Comparison of ENCODE assay signal across 20 cellular contexts in the genomic region with DNA sequence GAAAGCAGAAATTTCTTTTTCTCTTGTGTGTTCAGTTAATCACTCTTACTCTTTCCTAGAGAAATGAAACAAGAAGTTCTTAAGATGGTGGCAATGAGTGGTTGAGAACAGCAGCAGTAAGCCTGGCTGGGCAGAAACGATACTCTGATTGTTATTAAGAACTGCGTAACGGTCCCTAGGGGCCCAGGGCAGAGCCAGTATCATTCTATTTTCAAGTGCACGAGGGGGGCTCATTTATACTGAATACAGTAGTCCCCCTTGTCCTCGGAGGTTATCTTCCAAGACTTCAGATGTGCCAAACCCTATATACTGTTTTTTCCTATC.
DNase-seq lines count a peak whose midpoint lies in the region; ATAC-seq, FAIRE-seq and TF ChIP-seq lines count a peak whose summit lies in the region.
"Had no signal": no experiment of that assay in that cellular context is flagged by ENCODE, and none has a peak within 500 bp of the region (broad histone marks: within the 10 kb centered on the region; RNA-seq: fewer than 3 reads in every experiment).

No MANE protein-coding gene starts in this region.

- H3K9me3 Mint-ChIP-seq in activated naive CD4-positive, alpha-beta T cell treated with anti-CD3 and anti-CD28 coated beads for 36 hours = no peaks in the 10 kb centered on the region
- H3K9me3 Mint-ChIP-seq: activated B cell treated with CpG ODN at 0.5 μM for 24 hours; activated naive CD8-positive, alpha-beta T cell treated with anti-CD3 and anti-CD28 coated beads for 36 hours; T-helper 2 cell treated with Interferon-gamma antibody and Interleukin-4, amounts not matched to agents 5 μg/mL and 100 μg/mL, for 36 hours had no signal

- H3K79me2 ChIP-seq in GM12878 (ENCODE audit: control insufficient read depth, insufficient read depth, low read length) = no peaks in the 10 kb centered on the region

- peaks cover 0 to 12% (median 0%) of the 10 kb centered on the region in 11 experiments; a peak in 2 of 22 replicates for H3K9me3 ChIP-seq in BLaER1 treated with 17β-estradiol and CSF1 and Interleukin-3, amounts not matched to agents 10 nM and 100 nM (replicated peaks in 1 of 11)
- H3K9me3 ChIP-seq in GM12878 (replicated peaks; ENCODE audit: control insufficient read depth, insufficient read depth, low read length) = no peaks in the 10 kb centered on the region
- H3K9me3 ChIP-seq: heart right ventricle, mucosa of descending colon, Peyer's patch had no signal

- TF ChIP-seq EP300 in GM12878 (IDR thresholded peaks at IDR 0.05; ENCODE audit: borderline replicate concordance in 1 of 2, control insufficient read depth in 1 of 2, low read depth in 2 of 2, low read length in 2 of 2) = no peak

- TF ChIP-seq POLR2A in GM12878 (IDR thresholded peaks at IDR 0.05; ENCODE audit: low read depth, low read length) = no peak

- H3K9ac ChIP-seq in BLaER1 treated with 17β-estradiol and CSF1 and Interleukin-3, amounts not matched to agents 10 nM and 100 nM = no peak overlapping the region
- no peak overlapping the region for H3K9ac ChIP-seq in GM12878 (ENCODE audit: control insufficient read depth, insufficient read depth, low read length)

- no peaks in the 10 kb centered on the region for H3K27me3 Mint-ChIP-seq in activated naive CD4-positive, alpha-beta T cell treated with anti-CD3 and anti-CD28 coated beads for 36 hours (ENCODE audit: low read depth)
- H3K27me3 Mint-ChIP-seq: activated B cell treated with CpG ODN at 0.5 μM for 24 hours; activated naive CD8-positive, alpha-beta T cell treated with anti-CD3 and anti-CD28 coated beads for 36 hours had no signal

- TF ChIP-seq CTCF in GM12878 (IDR thresholded peaks at IDR 0.05 in 2 of 3, conservative IDR thresholded peaks at IDR 0.05 in 1 of 3; ENCODE audit: control insufficient read depth in 2 of 3, extremely low read depth in 1 of 3, insufficient read depth in 1 of 3, low read depth in 3 of 3, low read length in 3 of 3) = no peak

- ATAC-seq in GM19351 (IDR thresholded peaks at IDR 0.05; ENCODE audit: unreplicated experiment) (peak; percentile 85), HG03175 (IDR thresholded peaks at IDR 0.05; ENCODE audit: unreplicated experiment) (peak; percentile 79), GM12878 (peak; percentile 87)
- ATAC-seq: heart right ventricle, mucosa of descending colon had no signal

- peaks cover 27 to 89% (median 34%) of the 10 kb centered on the region in 10 experiments for H3K4me1 ChIP-seq in BLaER1 treated with 17β-estradiol and CSF1 and Interleukin-3, amounts not matched to agents 10 nM and 100 nM
- no peaks in the 10 kb centered on the region; the same call in 1 of the 2 replicates for H3K4me1 ChIP-seq in GM12878 (ENCODE audit: control insufficient read depth, insufficient read depth, low read length)

- intact Hi-C loops in GM12878 (cut with micrococcal nuclease; ENCODE audit: unreplicated experiment) = no loop called here
- intact Hi-C loops in activated naive CD4-positive, alpha-beta T cell treated with anti-CD3 and anti-CD28 coated beads for 36 hours (cut with micrococcal nuclease) = no loop called here

- SMC1A ChIA-PET in GM12878 (lab: Charles Lee; ENCODE audit: uncharacterized antibody, unreplicated experiment) = no interaction called here

- H3K27ac ChIP-seq in BLaER1 treated with 17β-estradiol and CSF1 and Interleukin-3, amounts not matched to agents 10 nM and 100 nM = peak overlapping the region in 4 of 11 experiments; percentile 40 to 62 (median 50); a peak in 6 of 22 replicates
- no peak overlapping the region for H3K27ac ChIP-seq in GM12878 (ENCODE audit: control insufficient read depth, insufficient read depth)
- H3K27ac ChIP-seq: heart right ventricle, Peyer's patch had no signal

- H3K4me2 ChIP-seq in BLaER1 treated with 17β-estradiol and CSF1 and Interleukin-3, amounts not matched to agents 10 nM and 100 nM = peak overlapping the region; percentile 4 to 82 (median 41); a peak in 21 of 22 replicates
- H3K4me2 ChIP-seq in GM12878 (ENCODE audit: control insufficient read depth, insufficient read depth) = no peak overlapping the region
- H3K4me2 ChIP-seq: smooth muscle cell had no signal

- H3K27me3 ChIP-seq in BLaER1 treated with 17β-estradiol and CSF1 and Interleukin-3, amounts not matched to agents 10 nM and 100 nM = no peaks in the 10 kb centered on the region
- H3K27me3 ChIP-seq in GM12878 (replicated peaks in 1 of 2; ENCODE audit: control insufficient read depth in 2 of 2, insufficient read depth in 2 of 2, low read length in 1 of 2) = no peaks in the 10 kb centered on the region; a peak in 1 of 4 replicates
- H3K27me3 ChIP-seq: heart right ventricle, Peyer's patch had no signal

- no peaks in the 10 kb centered on the region for H3K4me1 Mint-ChIP-seq in activated naive CD4-positive, alpha-beta T cell treated with anti-CD3 and anti-CD28 coated beads for 36 hours (ENCODE audit: low read depth)
- H3K4me1 Mint-ChIP-seq: activated naive CD8-positive, alpha-beta T cell treated with anti-CD3 and anti-CD28 coated beads for 36 hours; CD4-positive, CD25-positive, alpha-beta regulatory T cell had no signal

- no peak overlapping the region for H3K27ac Mint-ChIP-seq in activated naive CD4-positive, alpha-beta T cell treated with anti-CD3 and anti-CD28 coated beads for 36 hours
- H3K27ac Mint-ChIP-seq: activated B cell treated with CpG ODN at 0.5 μM for 24 hours; activated naive CD8-positive, alpha-beta T cell treated with anti-CD3 and anti-CD28 coated beads for 36 hours; T-helper 2 cell treated with Interferon-gamma antibody and Interleukin-4, amounts not matched to agents 5 μg/mL and 100 μg/mL, for 36 hours had no signal

- RAD21 ChIA-PET in GM12878 (lab: Charles Lee; ENCODE audit: unreplicated experiment) = no interaction called here

- H3K36me3 ChIP-seq in BLaER1 treated with 17β-estradiol and CSF1 and Interleukin-3, amounts not matched to agents 10 nM and 100 nM = peaks cover 0 to 50% (median 0%) of the 10 kb centered on the region in 11 experiments; a peak in 7 of 22 replicates
- no peaks in the 10 kb centered on the region for H3K36me3 ChIP-seq in GM12878 (ENCODE audit: control insufficient read depth in 2 of 2, insufficient read depth in 2 of 2, low read length in 1 of 2)
- H3K36me3 ChIP-seq: heart right ventricle, Peyer's patch had no signal

- POLR2A ChIA-PET in GM12878 (lab: Charles Lee) = no interaction called here

- H2AFZ ChIP-seq in GM12878 (ENCODE audit: control insufficient read depth, low read depth, low read length) = 0 out of 2 replicates have a peak overlapping the region, but pooled peaks have one; percentile 23

- CTCF ChIA-PET in GM12878 (lab: Yijun Ruan, JAX) = no interaction called here
- CTCF ChIA-PET in activated naive CD4-positive, alpha-beta T cell treated with anti-CD3 and anti-CD28 coated beads for 36 hours (lab: Charles Lee) = no interaction called here

- H3K36me3 Mint-ChIP-seq in activated naive CD4-positive, alpha-beta T cell treated with anti-CD3 and anti-CD28 coated beads for 36 hours (ENCODE audit: low read depth) = no peaks in the 10 kb centered on the region
- H3K36me3 Mint-ChIP-seq: activated naive CD8-positive, alpha-beta T cell treated with anti-CD3 and anti-CD28 coated beads for 36 hours; CD4-positive, CD25-positive, alpha-beta regulatory T cell had no signal

- BruUV-seq in GM12878 (replicated peaks; lab: Mats Ljungman, UMichigan) = no TSS peak

- TF ChIP-seq RAD21 in GM12878 (IDR thresholded peaks at IDR 0.05; ENCODE audit: insufficient read depth, low read depth, low read length) = no peak

- no peak for FAIRE-seq in GM12878 (lab: Jason Lieb, UNC)

- DNase-seq in GM12878 (ENCODE audit: low read depth, low spot score) (no peak), NCI-H187 treated with DMSO at 0.1 percent for 48 hours (lab: John Stamatoyannopoulos, UW) (no peak), NCI-H1694 (lab: John Stamatoyannopoulos, UW) (no peak)
- no peak for DNase-seq in activated CD8-positive, alpha-beta memory T cell treated with anti-CD3 and anti-CD28 coated beads, Interleukin-2, amount 50 U/mL, for 48 hours
- no peak for DNase-seq in activated naive CD4-positive, alpha-beta T cell treated with anti-CD3 and anti-CD28 coated beads for 36 hours
- DNase-seq: activated B cell treated with CpG ODN at 0.5 μM for 24 hours; activated naive CD8-positive, alpha-beta T cell treated with anti-CD3 and anti-CD28 coated beads for 36 hours; CD4-positive, CD25-positive, alpha-beta regulatory T cell; H7; heart right ventricle; mucosa of descending colon; NCI-H1417; NCI-H82; Peyer's patch; stimulated activated CD4-positive, alpha-beta T cell treated with anti-CD3 and anti-CD28 coated beads, Interleukin-4, amount 100 ng/mL, for 24 hours had no signal

- no peak overlapping the region for H3K4me3 Mint-ChIP-seq in activated naive CD4-positive, alpha-beta T cell treated with anti-CD3 and anti-CD28 coated beads for 36 hours
- H3K4me3 Mint-ChIP-seq: activated B cell treated with CpG ODN at 0.5 μM for 24 hours; activated naive CD8-positive, alpha-beta T cell treated with anti-CD3 and anti-CD28 coated beads for 36 hours; CD4-positive, CD25-positive, alpha-beta regulatory T cell; T-helper 2 cell treated with Interferon-gamma antibody and Interleukin-4, amounts not matched to agents 5 μg/mL and 100 μg/mL, for 36 hours had no signal

- WGBS in GM12878 (ENCODE audit: insufficient coverage, insufficient replicate concordance, low lambda C conversion rate, missing lambda C conversion rate) = 28% methylated on average over 5 of the region's 5 CpGs

- H3K4me3 ChIP-seq in BLaER1 treated with 17β-estradiol and CSF1 and Interleukin-3, amounts not matched to agents 10 nM and 100 nM = no peak overlapping the region
- no peak overlapping the region for H3K4me3 ChIP-seq in GM12878
- H3K4me3 ChIP-seq: heart right ventricle, mucosa of descending colon, Peyer's patch, smooth muscle cell had no signal

- peaks cover 0 to 29% (median 0%) of the 10 kb centered on the region in 11 experiments; a peak in 2 of 22 replicates for H4K20me1 ChIP-seq in BLaER1 treated with 17β-estradiol and CSF1 and Interleukin-3, amounts not matched to agents 10 nM and 100 nM
- H4K20me1 ChIP-seq in GM12878 (ENCODE audit: control insufficient read depth, insufficient read depth) = no peaks in the 10 kb centered on the region

- in situ Hi-C loops in GM12878 (cut with MboI) = no loop called here

TF ChIP-seq in GM12878, 131 proteins besides CTCF, POLR2A, EP300 and RAD21:
- no peak for TF ChIP-seq WRNIP1 (IDR thresholded peaks at IDR 0.05; ENCODE audit: borderline replicate concordance, low read depth, low read length)
- TF ChIP-seq MEF2B (IDR thresholded peaks at IDR 0.05; ENCODE audit: partially characterized antibody, poor library complexity, severe bottlenecking) = peak; percentile 52
